8 cellular contexts compared by ENCODE assay signal in genomic region chr16:67396159-67396774, GRCh38. TPM values are rescaled to one million over a fixed set of nuclear protein-coding genes. Genes with fewer than 3 reads are reported as not detected.
DNase-seq lines count a peak whose midpoint lies in the region; ATAC-seq, FAIRE-seq and TF ChIP-seq lines count a peak whose summit lies in the region.

No MANE protein-coding gene starts in this region.

- H3K36me3 ChIP-seq in prostate gland, result no peaks in the 10 kb centered on the region

- peaks cover 14% of the 10 kb centered on the region for H3K4me1 ChIP-seq in prostate gland (replicated peaks)

- intact Hi-C loops in Right ventricle myocardium superior (cut with DNase I), result loop anchor here (10.0 kb wide), 1 partner anchor 131 kb away; no protein-coding TSS in a partner anchor
- intact Hi-C loops in prostate gland (cut with DNase I), result loop anchor here (5.0 to 10.0 kb wide), 2 partner anchors 111 to 139 kb away; no protein-coding TSS in a partner anchor

- peaks cover 2% of the 10 kb centered on the region for H3K27me3 Mint-ChIP-seq in chondrocyte (ENCODE audit: low read depth)

- DNase-seq in AG20443 (ENCODE audit: low spot score) (peak; percentile 92), NB4 (ENCODE audit: low read depth) (peak; percentile 45), Right ventricle myocardium superior (peak; percentile 84), prostate gland (ENCODE audit: low spot score) (peak; percentile 57), GOT3 (lab: John Stamatoyannopoulos, UW) (no peak), GM19239 (ENCODE audit: insufficient read length, low spot score) (no peak), chondrocyte (ENCODE audit: low spot score) (no peak)

- no peak for FAIRE-seq in GM19239 (lab: Jason Lieb, UNC)

- no peaks in the 10 kb centered on the region for H3K9me3 ChIP-seq in prostate gland

- 28% methylated on average over 26 of the region's 27 CpGs for WGBS in prostate gland

- H3K27ac Mint-ChIP-seq in chondrocyte (ENCODE audit: unreplicated experiment), result no peak overlapping the region

- no peak for TF ChIP-seq CTCF in NB4 (IDR thresholded peaks at IDR 0.05; ENCODE audit: low read depth, low read length)
- TF ChIP-seq CTCF in prostate gland (IDR thresholded peaks at IDR 0.05), result no peak
- TF ChIP-seq CTCF in chondrocyte (IDR thresholded peaks at IDR 0.05), result no peak

- no peak overlapping the region for H3K4me3 ChIP-seq in NB4 (ENCODE audit: low read depth, low read length)
- no peak overlapping the region for H3K4me3 ChIP-seq in prostate gland

- H3K4me3 Mint-ChIP-seq in chondrocyte (ENCODE audit: unreplicated experiment), result no peak overlapping the region

- peak; percentile 15 for ATAC-seq in SK-N-SH treated with all-trans-retinoic acid at 6 μM for 48 hours
- peak; percentile 29 for ATAC-seq in Right ventricle myocardium superior (ENCODE audit: poor library complexity)

- H3K36me3 Mint-ChIP-seq in chondrocyte (ENCODE audit: low read depth), result no peaks in the 10 kb centered on the region

- H3K9me3 Mint-ChIP-seq in chondrocyte (ENCODE audit: low read depth), result no peaks in the 10 kb centered on the region

- H3K27me3 ChIP-seq in prostate gland (replicated peaks; ENCODE audit: insufficient read depth), result no peaks in the 10 kb centered on the region

- TF ChIP-seq POLR2A in NB4 (IDR thresholded peaks at IDR 0.05; ENCODE audit: extremely low read depth, insufficient read length) (no peak), prostate gland (IDR thresholded peaks at IDR 0.05) (no peak)

- peaks cover 21% of the 10 kb centered on the region for H3K4me1 Mint-ChIP-seq in chondrocyte (ENCODE audit: low read depth)

- H3K27ac ChIP-seq in prostate gland, result no peak overlapping the region

TF ChIP-seq in SK-N-SH treated with all-trans-retinoic acid at 6 μM for 48 hours, 23 proteins besides CTCF, POLR2A, EP300 and RAD21:
- TF ChIP-seq ZFP3 (CRISPR knock-in tag; IDR thresholded peaks at IDR 0.05) (no peak), BACH2 (CRISPR knock-in tag; IDR thresholded peaks at IDR 0.05; ENCODE audit: borderline replicate concordance) (no peak), CSRNP3 (CRISPR knock-in tag; IDR thresholded peaks at IDR 0.05) (no peak), PATZ1 (CRISPR knock-in tag; IDR thresholded peaks at IDR 0.05; ENCODE audit: borderline replicate concordance) (peak; percentile 30; the same call in 1 of the 2 replicates)

RNA-seq across cellular contexts. Expression of gene TPPP3, which starts 3.0 kb away (rescaled TPM):
- total RNA-seq in Right ventricle myocardium superior, result 8.9 TPM
- 1 to 10 TPM; 3.4 to 10.0 TPM for total RNA-seq in prostate gland
- total RNA-seq in chondrocyte, result 2.7 to 3.6 TPM (median 3.3 TPM) in 3 replicates

RNA-seq across cellular contexts. Expression of gene ZDHHC1, which starts 20.0 kb away (rescaled TPM):
- 3.4 TPM for total RNA-seq in Right ventricle myocardium superior
- 10 to 100 TPM; 20.3 to 69.8 TPM for total RNA-seq in prostate gland
- total RNA-seq in chondrocyte, result 11.8 to 15.0 TPM (median 12.2 TPM) in 3 replicates

RNA-seq across cellular contexts. Expression of gene HSD11B2, which starts 34.7 kb away (rescaled TPM):
- 0.89 TPM for total RNA-seq in Right ventricle myocardium superior
- total RNA-seq in prostate gland, result 10 to 100 TPM; 11.4 to 35.6 TPM
- 0.20 to 0.77 TPM in 2 of 3 replicates, not detected in the other for total RNA-seq in chondrocyte

Comparison
In these comparisons a context has a peak if more than half of its experiments do, and no peak if none do; other contexts are left out.
1. DNase-seq: peak in AG20443 (single experiment), NB4 (single experiment), Right ventricle myocardium superior (single experiment) and prostate gland (single experiment); none in GOT3 (single experiment), GM19239 (single experiment) and chondrocyte (single experiment).